Comparison of ENCODE assay signal across 8 cellular contexts in genomic region chr15:47196057-47196456, GRCh38.
DNase-seq lines count a peak whose midpoint lies in the region; ATAC-seq, FAIRE-seq and TF ChIP-seq lines count a peak whose summit lies in the region.

No MANE protein-coding gene starts in this region.

- no peak overlapping the region for H3K27ac ChIP-seq in vagina

- H3K36me3 ChIP-seq in vagina = no peaks in the 10 kb centered on the region

- DNase-seq in DMS153 (lab: John Stamatoyannopoulos, UW) = peak; percentile 77
- DNase-seq in HTR-8/SVneo (ENCODE audit: insufficient read length, low spot score) = peak; percentile 48
- DNase-seq in NCI-H82 treated with DMSO at 0.1 percent for 48 hours (lab: John Stamatoyannopoulos, UW; ENCODE audit: unreplicated experiment) = peak; percentile 91
- DNase-seq in activated T-cell treated with anti-CD3 and anti-CD28 coated beads for 48 hours (ENCODE audit: low read depth) = peak; percentile 19
- peak; percentile 81 for DNase-seq in foreskin melanocyte
- DNase-seq in nucleus accumbens (lab: John Stamatoyannopoulos, UW) = peak in 52 of 56 donors; percentile 2 to 88 (median 56)
- no peak for DNase-seq in vagina (ENCODE audit: extremely low spot score in 2 of 2)

- TF ChIP-seq CTCF in vagina (IDR thresholded peaks at IDR 0.05) = peak; percentile 81 to 87 (median 84)

- no peaks in the 10 kb centered on the region for H3K9me3 ChIP-seq in vagina

- peak; percentile 80 for ATAC-seq in GM21381 (IDR thresholded peaks at IDR 0.05; ENCODE audit: unreplicated experiment)

- intact Hi-C loops in vagina (cut with DNase I) = loop anchor here (5.0 kb wide), 1 partner anchor 791 kb away; no protein-coding TSS in a partner anchor

- H3K4me3 ChIP-seq in vagina = no peak overlapping the region

- H3K27me3 ChIP-seq in vagina = no peaks in the 10 kb centered on the region

- peak; percentile 83 for FAIRE-seq in HTR-8/SVneo (lab: Jason Lieb, UNC)

- no peak for TF ChIP-seq POLR2A in vagina (IDR thresholded peaks at IDR 0.05)

- H3K4me1 ChIP-seq in vagina = peaks cover 3% of the 10 kb centered on the region

Comparison
In these comparisons a context has a peak if more than half of its experiments do, and no peak if none do; other contexts are left out.
1. DNase-seq: peak in DMS153 (single experiment), HTR-8/SVneo (single experiment), NCI-H82 treated with DMSO at 0.1 percent for 48 hours (single experiment), activated T-cell treated with anti-CD3 and anti-CD28 coated beads for 48 hours (single experiment), foreskin melanocyte (single experiment) and nucleus accumbens (52 of 56); none in vagina (0 of 2).